ENCODE assay signal across 8 cellular contexts in the genomic region with DNA sequence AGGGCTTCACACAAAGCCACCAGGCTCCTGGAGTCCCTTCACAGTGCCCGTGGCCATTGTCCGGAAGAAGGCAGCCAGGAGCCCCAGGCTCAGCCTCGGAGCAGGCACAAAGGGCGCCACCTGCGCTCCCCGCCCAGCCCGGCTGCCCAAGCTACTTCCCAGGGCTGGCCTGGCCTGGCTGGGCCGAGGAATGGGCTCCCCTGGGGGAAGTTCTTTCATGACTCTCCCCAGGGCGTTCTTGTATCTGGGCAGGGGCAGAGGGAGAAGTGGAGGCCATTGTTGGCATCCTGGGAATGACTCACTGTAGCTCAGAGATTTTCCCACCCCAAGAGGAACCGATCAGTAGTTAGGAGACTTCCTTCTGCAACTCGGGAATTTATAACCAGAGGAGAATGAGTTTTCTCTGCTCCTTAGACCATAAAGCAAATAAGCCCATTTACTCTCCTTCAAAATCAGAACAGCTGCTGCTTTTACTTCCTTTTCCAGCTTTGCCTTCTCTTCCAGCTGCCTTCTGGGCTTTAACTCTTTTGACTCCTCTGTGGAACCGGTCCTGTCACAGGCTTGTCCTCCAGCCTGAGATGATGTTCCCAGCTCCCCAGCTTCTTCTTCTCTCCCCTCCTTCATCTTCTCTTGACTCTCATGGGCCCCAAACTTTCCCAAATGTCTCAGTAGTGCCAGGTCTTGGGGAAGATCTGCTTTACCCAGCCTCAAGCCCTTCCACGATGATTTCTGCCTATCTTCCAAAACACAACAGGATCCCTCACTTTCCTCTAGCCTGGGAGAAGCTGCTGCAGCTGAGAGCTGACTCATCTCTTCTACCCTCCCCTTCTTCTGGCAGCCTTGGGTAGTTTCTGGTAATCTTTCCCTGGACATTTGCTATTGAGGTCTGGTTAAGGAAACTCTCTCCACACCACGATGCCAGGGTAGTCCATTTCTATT.
DNase-seq lines count a peak whose midpoint lies in the region; ATAC-seq, FAIRE-seq and TF ChIP-seq lines count a peak whose summit lies in the region.

No MANE protein-coding gene starts in this region.

- H3K4me3 ChIP-seq in liver (ENCODE audit: low read depth in 1 of 3, low read length in 3 of 3) = no peak overlapping the region
- H3K4me3 ChIP-seq in HepG2 (replicated peaks in 1 of 3; ENCODE audit: insufficient read depth in 1 of 3, low read depth in 2 of 3, low read length in 3 of 3) = no peak overlapping the region
- H3K4me3 ChIP-seq in fibroblast of the aortic adventitia (ENCODE audit: low read depth, low read length) = no peak overlapping the region
- no peak overlapping the region for H3K4me3 ChIP-seq in neural progenitor cell

- no peak for TF ChIP-seq EP300 in HepG2 (IDR thresholded peaks at IDR 0.05; ENCODE audit: low read depth in 2 of 2, low read length in 2 of 2)
- TF ChIP-seq EP300 in HepG2 (CRISPR knock-in tag; IDR thresholded peaks at IDR 0.05; ENCODE audit: borderline replicate concordance) = no peak

- H2AFZ ChIP-seq in HepG2 (ENCODE audit: low read length) = no peak overlapping the region
- H2AFZ ChIP-seq in neural progenitor cell (replicated peaks) = no peak overlapping the region

- no peaks in the 10 kb centered on the region for H3K9me3 ChIP-seq in liver (ENCODE audit: control insufficient read depth in 4 of 4, low read length in 3 of 4)
- no peaks in the 10 kb centered on the region for H3K9me3 ChIP-seq in HepG2 (ENCODE audit: low read length)
- H3K9me3 ChIP-seq in neural progenitor cell (ENCODE audit: low read depth) = no peaks in the 10 kb centered on the region

- H3K4me1 Mint-ChIP-seq in neural progenitor cell = peaks cover 11% of the 10 kb centered on the region
- H3K4me1 Mint-ChIP-seq in activated CD8-positive, alpha-beta memory T cell treated with anti-CD3 and anti-CD28 coated beads, Interleukin-2, amount 10 ng/mL, durations not matched to agents 7 days and 5 days = no peaks in the 10 kb centered on the region

- peak overlapping the region; percentile 1 for H3K27ac Mint-ChIP-seq in neural progenitor cell
- H3K27ac Mint-ChIP-seq in activated CD8-positive, alpha-beta memory T cell treated with anti-CD3 and anti-CD28 coated beads, Interleukin-2, amount 10 ng/mL, durations not matched to agents 7 days and 5 days = no peak overlapping the region

- H3K4me3 Mint-ChIP-seq in neural progenitor cell = no peak overlapping the region
- no peak overlapping the region for H3K4me3 Mint-ChIP-seq in activated CD8-positive, alpha-beta memory T cell treated with anti-CD3 and anti-CD28 coated beads, Interleukin-2, amount 10 ng/mL, durations not matched to agents 7 days and 5 days

- peaks cover 32% of the 10 kb centered on the region for H3K36me3 Mint-ChIP-seq in neural progenitor cell
- no peaks in the 10 kb centered on the region for H3K36me3 Mint-ChIP-seq in activated CD8-positive, alpha-beta memory T cell treated with anti-CD3 and anti-CD28 coated beads, Interleukin-2, amount 10 ng/mL, durations not matched to agents 7 days and 5 days

- H3K79me2 ChIP-seq in HepG2 (ENCODE audit: insufficient read depth, low read length) = no peaks in the 10 kb centered on the region
- no peaks in the 10 kb centered on the region for H3K79me2 ChIP-seq in neural progenitor cell (ENCODE audit: low read depth)

- no peak for TF ChIP-seq POLR2A in HepG2 (IDR thresholded peaks at IDR 0.05; ENCODE audit: insufficient read depth in 1 of 2, low read depth in 2 of 2, low read length in 2 of 2)

- BruUV-seq in HepG2 (replicated peaks; lab: Mats Ljungman, UMichigan) = no TSS peak

- H3K27me3 ChIP-seq in liver (ENCODE audit: control insufficient read depth in 4 of 4, insufficient read depth in 4 of 4, low read length in 3 of 4) (no peaks in the 10 kb centered on the region), HepG2 (ENCODE audit: control insufficient read depth in 1 of 2, insufficient read depth in 2 of 2, low read length in 2 of 2) (no peaks in the 10 kb centered on the region), neural progenitor cell (no peaks in the 10 kb centered on the region)

- 74% methylated on average over 14 of the region's 14 CpGs for WGBS in liver
- 62% methylated on average over 5 of the region's 14 CpGs for WGBS in HepG2 (ENCODE audit: low lambda C conversion rate)

- H3K4me1 ChIP-seq in liver (ENCODE audit: control insufficient read depth in 4 of 4, insufficient read depth in 4 of 4, low read length in 3 of 4) (no peaks in the 10 kb centered on the region), HepG2 (ENCODE audit: insufficient read depth, low read length) (no peaks in the 10 kb centered on the region), neural progenitor cell (peaks cover 15% of the 10 kb centered on the region)

- H3K9ac ChIP-seq in liver (ENCODE audit: low read depth in 1 of 2, low read length in 2 of 2) (no peak overlapping the region), HepG2 (ENCODE audit: insufficient read depth, low read depth, low read length) (no peak overlapping the region), neural progenitor cell (no peak overlapping the region)

- TF ChIP-seq RAD21 in liver (IDR thresholded peaks at IDR 0.05) = no peak
- TF ChIP-seq RAD21 in HepG2 (CRISPR knock-in tag; IDR thresholded peaks at IDR 0.05) = no peak

- POLR2A ChIA-PET in HepG2 (lab: Yijun Ruan, JAX) = no interaction called here

- H3K9me3 Mint-ChIP-seq in neural progenitor cell = no peaks in the 10 kb centered on the region
- H3K9me3 Mint-ChIP-seq in activated CD8-positive, alpha-beta memory T cell treated with anti-CD3 and anti-CD28 coated beads, Interleukin-2, amount 10 ng/mL, durations not matched to agents 7 days and 5 days (ENCODE audit: low read depth) = no peaks in the 10 kb centered on the region

- ATAC-seq in HepG2 (no peak), HG03135 (IDR thresholded peaks at IDR 0.05; ENCODE audit: unreplicated experiment) (no peak)
- ATAC-seq in activated CD8-positive, alpha-beta memory T cell treated with anti-CD3 and anti-CD28 coated beads, Interleukin-2, amount 10 ng/mL, durations not matched to agents 7 days and 5 days = no peak

- intact Hi-C loops in HepG2 (cut with micrococcal nuclease; ENCODE audit: unreplicated experiment) = no loop called here

- in situ Hi-C loops in HepG2 (cut with HindIII; ENCODE audit: extremely low pct_ligation_motif_present, low pct_unique_long_range_greater_than_20kb) = no loop called here

- no peak for FAIRE-seq in HepG2 (lab: Jason Lieb, UNC)
- no peak for FAIRE-seq in GM19239 (lab: Jason Lieb, UNC)

- peak overlapping the region; percentile 21 to 38 for H3K27ac ChIP-seq in liver (ENCODE audit: low read depth in 1 of 2, low read length in 2 of 2)
- no peak overlapping the region for H3K27ac ChIP-seq in HepG2 (ENCODE audit: extremely low read length, insufficient read depth, low read length)
- no peak overlapping the region for H3K27ac ChIP-seq in neural progenitor cell

- no peak overlapping the region for H3K4me2 ChIP-seq in HepG2 (ENCODE audit: low read depth, low read length)
- no peak overlapping the region for H3K4me2 ChIP-seq in neural progenitor cell

- TF ChIP-seq CTCF in liver (IDR thresholded peaks at IDR 0.05; ENCODE audit: low read depth, low read length, missing input control) (no peak), HepG2 (CRISPR knock-in tag; IDR thresholded peaks at IDR 0.05) (no peak), fibroblast of the aortic adventitia (IDR thresholded peaks at IDR 0.05; ENCODE audit: insufficient read depth, low read length) (no peak), neural progenitor cell (IDR thresholded peaks at IDR 0.05) (no peak)

- CTCF ChIA-PET in HepG2 (lab: Yijun Ruan, JAX; ENCODE audit: low intra/inter-chr PET ratio, low total read pairs) = no interaction called here
- CTCF ChIA-PET in activated CD8-positive, alpha-beta memory T cell treated with anti-CD3 and anti-CD28 coated beads, Interleukin-2, amount 10 ng/mL, durations not matched to agents 7 days and 5 days (lab: Charles Lee) = no interaction called here

- no peaks in the 10 kb centered on the region for H3F3A ChIP-seq in neural progenitor cell (ENCODE audit: low read depth)

- DNase-seq in HepG2 (ENCODE audit: low spot score) (no peak), fibroblast of the aortic adventitia (ENCODE audit: low read depth) (peak; percentile 87), neural progenitor cell (ENCODE audit: low spot score) (no peak), GM19239 (ENCODE audit: insufficient read length, low spot score) (no peak), NOMO-1 (lab: John Stamatoyannopoulos, UW; ENCODE audit: unreplicated experiment in 2 of 2) (no peak)
- no peak for DNase-seq in activated CD8-positive, alpha-beta memory T cell treated with anti-CD3 and anti-CD28 coated beads, Interleukin-2, amount 10 ng/mL, durations not matched to agents 7 days and 5 days

- H3K27me3 Mint-ChIP-seq in neural progenitor cell (ENCODE audit: insufficient read depth, low read depth) = peaks cover 4% of the 10 kb centered on the region
- peaks cover 3% of the 10 kb centered on the region for H3K27me3 Mint-ChIP-seq in activated CD8-positive, alpha-beta memory T cell treated with anti-CD3 and anti-CD28 coated beads, Interleukin-2, amount 10 ng/mL, durations not matched to agents 7 days and 5 days

- H4K20me1 ChIP-seq in HepG2 (ENCODE audit: insufficient read depth, low read length) = no peaks in the 10 kb centered on the region
- no peaks in the 10 kb centered on the region for H4K20me1 ChIP-seq in neural progenitor cell (ENCODE audit: low read depth)

- peaks cover 8 to 50% (median 19%) of the 10 kb centered on the region in 4 donors for H3K36me3 ChIP-seq in liver (ENCODE audit: control insufficient read depth in 4 of 4, insufficient read depth in 3 of 4, low read depth in 1 of 4, low read length in 3 of 4)
- H3K36me3 ChIP-seq in HepG2 (replicated peaks in 1 of 2; ENCODE audit: control insufficient read depth in 1 of 2, insufficient read depth in 2 of 2, low read length in 2 of 2) = no peaks in the 10 kb centered on the region
- H3K36me3 ChIP-seq in neural progenitor cell = no peaks in the 10 kb centered on the region

TF ChIP-seq in liver, 16 proteins besides CTCF, POLR2A, EP300 and RAD21 (continues in another document):
- no peak for TF ChIP-seq JUND (IDR thresholded peaks at IDR 0.05)

TF ChIP-seq in HepG2, 621 proteins besides CTCF, POLR2A, EP300 and RAD21:
- TF ChIP-seq TSC22D2 (CRISPR knock-in tag; IDR thresholded peaks at IDR 0.05; ENCODE audit: borderline replicate concordance) (no peak), POGZ (CRISPR knock-in tag; IDR thresholded peaks at IDR 0.05) (no peak), HOXA9 (CRISPR knock-in tag; IDR thresholded peaks at IDR 0.05; ENCODE audit: borderline replicate concordance) (no peak), NCOA5 (CRISPR knock-in tag; IDR thresholded peaks at IDR 0.05) (no peak), ZNF383 (CRISPR knock-in tag; IDR thresholded peaks at IDR 0.05; ENCODE audit: borderline replicate concordance) (no peak), RFX5 (IDR thresholded peaks at IDR 0.05; ENCODE audit: low read depth, low read length) (no peak), ZFP36L1 (CRISPR knock-in tag; IDR thresholded peaks at IDR 0.05) (no peak)

Comparison
In these comparisons a context has a peak if more than half of its experiments do, and no peak if none do; other contexts are left out.
1. H3K27ac ChIP-seq: peak in liver (2 of 2); none in HepG2 (single experiment) and neural progenitor cell (single experiment).